ENCODE assay signal across 8 cellular contexts in genomic region chr15:62344806-62345539, GRCh38. TPM values are rescaled to one million over a fixed set of nuclear protein-coding genes. Genes with fewer than 3 reads are reported as not detected.
DNase-seq lines count a peak whose midpoint lies in the region; ATAC-seq and TF ChIP-seq lines count a peak whose summit lies in the region.

No MANE protein-coding gene starts in this region.

- no peaks in the 10 kb centered on the region for H3K36me3 Mint-ChIP-seq in activated naive CD8-positive, alpha-beta T cell treated with anti-CD3 and anti-CD28 coated beads, Interleukin-2, amount 10 ng/mL, durations not matched to agents 7 days and 5 days

- peaks cover 2% of the 10 kb centered on the region for H3K27me3 Mint-ChIP-seq in activated naive CD8-positive, alpha-beta T cell treated with anti-CD3 and anti-CD28 coated beads, Interleukin-2, amount 10 ng/mL, durations not matched to agents 7 days and 5 days

- H3K27ac Mint-ChIP-seq in activated naive CD8-positive, alpha-beta T cell treated with anti-CD3 and anti-CD28 coated beads, Interleukin-2, amount 10 ng/mL, durations not matched to agents 7 days and 5 days, result peak overlapping the region; percentile 60

- no peaks in the 10 kb centered on the region for H3K9me3 Mint-ChIP-seq in activated naive CD8-positive, alpha-beta T cell treated with anti-CD3 and anti-CD28 coated beads, Interleukin-2, amount 10 ng/mL, durations not matched to agents 7 days and 5 days

- peak; percentile 50 for DNase-seq in DMS 273 (lab: John Stamatoyannopoulos, UW; ENCODE audit: unreplicated experiment)
- no peak for DNase-seq in DMS 273 treated with DMSO at 0.1 percent for 48 hours (lab: John Stamatoyannopoulos, UW)
- peak; percentile 33 for DNase-seq in HT1080 (ENCODE audit: low read depth)
- peak; percentile 32 for DNase-seq in activated naive CD8-positive, alpha-beta T cell treated with anti-CD3 and anti-CD28 coated beads, Interleukin-2, amount 10 ng/mL, durations not matched to agents 7 days and 5 days
- DNase-seq in iPS DF 19.7 (ENCODE audit: low read depth, low spot score), result peak; percentile 82
- peak; percentile 22 for DNase-seq in stimulated activated CD4-positive, alpha-beta T cell treated with anti-CD3 and anti-CD28 coated beads, Interleukin-12 subunit alpha, Interleukin-12 subunit beta, amount 100 ng/mL, for 4 hours

- POLR2A ChIA-PET in activated naive CD8-positive, alpha-beta T cell treated with anti-CD3 and anti-CD28 coated beads, Interleukin-2, amount 10 ng/mL, durations not matched to agents 7 days and 5 days (lab: Charles Lee), result no interaction called here

- peak; percentile 84 for ATAC-seq in SK-N-SH treated with all-trans-retinoic acid at 6 μM for 48 hours
- peak; percentile 72 for ATAC-seq in activated naive CD8-positive, alpha-beta T cell treated with anti-CD3 and anti-CD28 coated beads, Interleukin-2, amount 10 ng/mL, durations not matched to agents 7 days and 5 days (ENCODE audit: low read depth)
- ATAC-seq in GM18498 (IDR thresholded peaks at IDR 0.05; ENCODE audit: unreplicated experiment), result no peak

- H3K4me3 Mint-ChIP-seq in activated naive CD8-positive, alpha-beta T cell treated with anti-CD3 and anti-CD28 coated beads, Interleukin-2, amount 10 ng/mL, durations not matched to agents 7 days and 5 days, result peak overlapping the region; percentile 61

- peaks cover 14% of the 10 kb centered on the region for H3K4me1 Mint-ChIP-seq in activated naive CD8-positive, alpha-beta T cell treated with anti-CD3 and anti-CD28 coated beads, Interleukin-2, amount 10 ng/mL, durations not matched to agents 7 days and 5 days

TF ChIP-seq in SK-N-SH treated with all-trans-retinoic acid at 6 μM for 48 hours, 23 proteins besides CTCF, POLR2A, EP300 and RAD21:
- TF ChIP-seq PATZ1 (CRISPR knock-in tag; IDR thresholded peaks at IDR 0.05; ENCODE audit: borderline replicate concordance) (no peak), PPARA (CRISPR knock-in tag; IDR thresholded peaks at IDR 0.05; ENCODE audit: borderline replicate concordance) (no peak), CSDC2 (CRISPR knock-in tag; IDR thresholded peaks at IDR 0.05) (no peak)

RNA-seq across cellular contexts. Expression of gene TLN2, which starts 45.4 kb away (rescaled TPM):
- 32.9 and 34.2 TPM in 2 replicates for total RNA-seq in HT1080 (2014; rRNA removed; shearing (Covaris generic))
- polyA plus RNA-seq in HT1080 (2015; cell fraction: cytosol; rRNA removed), result 12.8 and 18.0 TPM in 2 replicates
- polyA plus RNA-seq in HT1080 (2015; cell fraction: nucleus; rRNA removed), result 18.2 and 25.5 TPM in 2 replicates
- total RNA-seq in activated naive CD8-positive, alpha-beta T cell treated with anti-CD3 and anti-CD28 coated beads, Interleukin-2, amount 10 ng/mL, durations not matched to agents 7 days and 5 days, result under 1 TPM; 0.40 to 0.47 TPM

Comparison
In these comparisons a context has a peak if more than half of its experiments do, and no peak if none do; other contexts are left out.
1. RNA of gene TLN2, which starts 45.4 kb away (total RNA-seq): 32.9 to 34.2 TPM in HT1080; 0.40 to 0.47 TPM in activated naive CD8-positive, alpha-beta T cell treated with anti-CD3 and anti-CD28 coated beads, Interleukin-2, amount 10 ng/mL, durations not matched to agents 7 days and 5 days; every median in the first group is over 10 times any median in the second.